8 cellular contexts compared by ENCODE assay signal in genomic region chr6:124964084-124964763, GRCh38. TPM values are rescaled to one million over a fixed set of nuclear protein-coding genes. Genes with fewer than 3 reads are reported as not detected.
DNase-seq lines count a peak whose midpoint lies in the region; ATAC-seq and TF ChIP-seq lines count a peak whose summit lies in the region.

No MANE protein-coding gene starts in this region.

- H3K27ac Mint-ChIP-seq in stimulated activated effector memory CD8-positive, alpha-beta T cell treated with anti-CD3 and anti-CD28 coated beads, Interleukin-12 subunit alpha, Interleukin-12 subunit beta, amount 100 ng/mL, for 72 hours: no peak overlapping the region

- no peaks in the 10 kb centered on the region for H3K36me3 Mint-ChIP-seq in stimulated activated effector memory CD8-positive, alpha-beta T cell treated with anti-CD3 and anti-CD28 coated beads, Interleukin-12 subunit alpha, Interleukin-12 subunit beta, amount 100 ng/mL, for 72 hours

- peaks cover 4% of the 10 kb centered on the region for H3K36me3 ChIP-seq in brain microvascular endothelial cell (replicated peaks)
- H3K36me3 ChIP-seq in smooth muscle cell (ENCODE audit: low read depth): no peaks in the 10 kb centered on the region

- H3K4me2 ChIP-seq in smooth muscle cell: peak overlapping the region; percentile 86

- peaks cover 19% of the 10 kb centered on the region for H3F3A ChIP-seq in smooth muscle cell (ENCODE audit: low read depth)

- peaks cover 44% of the 10 kb centered on the region for H4K20me1 ChIP-seq in smooth muscle cell (ENCODE audit: low read depth)

- no peak overlapping the region for H3K4me3 Mint-ChIP-seq in stimulated activated effector memory CD8-positive, alpha-beta T cell treated with anti-CD3 and anti-CD28 coated beads, Interleukin-12 subunit alpha, Interleukin-12 subunit beta, amount 100 ng/mL, for 72 hours

- H3K79me2 ChIP-seq in smooth muscle cell (ENCODE audit: low read depth): peaks cover 83% of the 10 kb centered on the region

- H3K27ac ChIP-seq in brain microvascular endothelial cell (peak overlapping the region; percentile 78), smooth muscle cell (ENCODE audit: low read depth) (peak overlapping the region; percentile 89)

- intact Hi-C loops in left colon (cut with DNase I, micrococcal nuclease): no loop called here

- H3K27me3 ChIP-seq in brain microvascular endothelial cell (replicated peaks) (no peaks in the 10 kb centered on the region), smooth muscle cell (ENCODE audit: low read depth) (no peaks in the 10 kb centered on the region)

- peak overlapping the region; percentile 87 for H3K9ac ChIP-seq in smooth muscle cell (ENCODE audit: low read depth)

- in situ Hi-C loops in brain microvascular endothelial cell (cut with HindIII; ENCODE audit: low pct_ligation_motif_present, low sequenced_read_pairs): no loop called here

- H3K4me3 ChIP-seq in brain microvascular endothelial cell (ENCODE audit: low read depth, low read length) (peak overlapping the region; percentile 82), smooth muscle cell (peak overlapping the region; percentile 93)

- TF ChIP-seq CTCF in brain microvascular endothelial cell (IDR thresholded peaks at IDR 0.05; ENCODE audit: low read depth, low read length, missing control alignments): no peak
- no peak for TF ChIP-seq CTCF in smooth muscle cell (IDR thresholded peaks at IDR 0.05; ENCODE audit: borderline replicate concordance, insufficient read depth, poor library complexity, severe bottlenecking)

- no peak overlapping the region for H2AFZ ChIP-seq in smooth muscle cell (ENCODE audit: low read depth)

- H3K9me3 ChIP-seq in smooth muscle cell (replicated peaks; ENCODE audit: low read depth): no peaks in the 10 kb centered on the region

- ATAC-seq in left colon: peak; percentile 68
- ATAC-seq in HG02759 (IDR thresholded peaks at IDR 0.05; ENCODE audit: unreplicated experiment): no peak
- no peak for ATAC-seq in stimulated activated effector memory CD8-positive, alpha-beta T cell treated with anti-CD3 and anti-CD28 coated beads, Interleukin-12 subunit alpha, Interleukin-12 subunit beta, amount 100 ng/mL, for 72 hours

- WGBS in smooth muscle cell (ENCODE audit: low lambda C conversion rate): under 1% methylated on average over 6 of the region's 6 CpGs

- DNase-seq in HuH-7 (ENCODE audit: low spot score) (peak; percentile 26), brain microvascular endothelial cell (no peak), left colon (peak; percentile 18 to 51), smooth muscle cell (lab: John Stamatoyannopoulos, UW; ENCODE audit: unreplicated experiment) (no peak), SKM-1 (lab: John Stamatoyannopoulos, UW; ENCODE audit: unreplicated experiment) (no peak), NCI-H524 (lab: John Stamatoyannopoulos, UW) (no peak)
- no peak for DNase-seq in stimulated activated effector memory CD8-positive, alpha-beta T cell treated with anti-CD3 and anti-CD28 coated beads, Interleukin-12 subunit alpha, Interleukin-12 subunit beta, amount 100 ng/mL, for 72 hours (ENCODE audit: low spot score in 2 of 2)

- peaks cover 6% of the 10 kb centered on the region for H3K4me1 Mint-ChIP-seq in stimulated activated effector memory CD8-positive, alpha-beta T cell treated with anti-CD3 and anti-CD28 coated beads, Interleukin-12 subunit alpha, Interleukin-12 subunit beta, amount 100 ng/mL, for 72 hours

- no peaks in the 10 kb centered on the region for H3K9me3 Mint-ChIP-seq in stimulated activated effector memory CD8-positive, alpha-beta T cell treated with anti-CD3 and anti-CD28 coated beads, Interleukin-12 subunit alpha, Interleukin-12 subunit beta, amount 100 ng/mL, for 72 hours

- peaks cover 23% of the 10 kb centered on the region for H3K4me1 ChIP-seq in smooth muscle cell (ENCODE audit: low read depth)

RNA-seq across cellular contexts. Expression of gene RNF217, which starts 2.0 kb away (rescaled TPM):
- 10 to 100 TPM in 1 of 2 donors, 1 to 10 TPM in 1; 8.6 to 15.5 TPM for total RNA-seq in left colon
- 89.7 and 127 TPM in 2 replicates for total RNA-seq in smooth muscle cell
- polyA plus RNA-seq in smooth muscle cell: 15.6 and 25.7 TPM in 2 replicates

Comparison
In these comparisons a context has a peak if more than half of its experiments do, and no peak if none do; other contexts are left out.
1. DNase-seq: peak in HuH-7 (single experiment) and left colon (2 of 2); none in brain microvascular endothelial cell (single experiment), smooth muscle cell (single experiment), stimulated activated effector memory CD8-positive, alpha-beta T cell treated with anti-CD3 and anti-CD28 coated beads, Interleukin-12 subunit alpha, Interleukin-12 subunit beta, amount 100 ng/mL, for 72 hours (0 of 2), SKM-1 (single experiment) and NCI-H524 (0 of 2).